8 cellular contexts compared by ENCODE assay signal in genomic region chr15:44712108-44713005, GRCh38. TPM values are rescaled to one million over a fixed set of nuclear protein-coding genes. Genes with fewer than 3 reads are reported as not detected.
A peak's percentile ranks its signal among the peaks of the same experiment; 100 is the strongest.
DNase-seq lines count a peak whose midpoint lies in the region; ATAC-seq and TF ChIP-seq lines count a peak whose summit lies in the region.

No MANE protein-coding gene starts in this region.

- H3K4me1 Mint-ChIP-seq in activated naive CD8-positive, alpha-beta T cell (ENCODE audit: low read depth), result peaks cover 51% of the 10 kb centered on the region

- peaks cover 10% of the 10 kb centered on the region for H3K27me3 ChIP-seq in HUES6 (ENCODE audit: control insufficient read depth, insufficient read depth, low read length)
- no peaks in the 10 kb centered on the region for H3K27me3 ChIP-seq in neutrophil
- no peaks in the 10 kb centered on the region for H3K27me3 ChIP-seq in vagina

- H3K27me3 Mint-ChIP-seq in activated naive CD8-positive, alpha-beta T cell, result no peaks in the 10 kb centered on the region

- H3K9ac ChIP-seq in HUES6 (ENCODE audit: low read length), result peak overlapping the region; percentile 78

- no peaks in the 10 kb centered on the region for H3K9me3 Mint-ChIP-seq in activated naive CD8-positive, alpha-beta T cell (ENCODE audit: low read depth)

- peak; percentile 90 for DNase-seq in ELR (ENCODE audit: low read depth)
- peak; percentile 90 for DNase-seq in SIG-M5 treated with dmso at 0.1 percent for 504 hours (lab: John Stamatoyannopoulos, UW; ENCODE audit: unreplicated experiment)
- peak; percentile 41 for DNase-seq in glomerular endothelial cell (ENCODE audit: extremely low read depth, low read depth, low spot score)
- DNase-seq in vagina (ENCODE audit: extremely low spot score in 2 of 2), result no peak

- intact Hi-C loops in vagina (cut with DNase I), result no loop called here

- H3K4me3 Mint-ChIP-seq in activated naive CD8-positive, alpha-beta T cell, result peak overlapping the region; percentile 98

- TF ChIP-seq CTCF in neutrophil (IDR thresholded peaks at IDR 0.05) (no peak), vagina (IDR thresholded peaks at IDR 0.05) (no peak)

- TF ChIP-seq POLR2A in vagina (IDR thresholded peaks at IDR 0.05), result peak in 1 of 2 donors; percentile 53

- H3K9me3 ChIP-seq in HUES6 (ENCODE audit: control insufficient read depth, insufficient read depth, low read depth, low read length), result no peaks in the 10 kb centered on the region
- peaks cover 6% of the 10 kb centered on the region for H3K9me3 ChIP-seq in neutrophil
- H3K9me3 ChIP-seq in vagina, result no peaks in the 10 kb centered on the region

- peaks cover 42% of the 10 kb centered on the region for H3K36me3 Mint-ChIP-seq in activated naive CD8-positive, alpha-beta T cell

- H3K36me3 ChIP-seq in HUES6 (ENCODE audit: control insufficient read depth, insufficient read depth, low read length) (peaks cover 23% of the 10 kb centered on the region), neutrophil (peaks cover 58% of the 10 kb centered on the region), vagina (peaks cover 0 to 26% of the 10 kb centered on the region in 2 donors)

- H3K27ac Mint-ChIP-seq in activated naive CD8-positive, alpha-beta T cell, result peak overlapping the region; percentile 100

- H3K27ac ChIP-seq in HUES6 (ENCODE audit: low read depth, low read length) (peak overlapping the region; percentile 7; the same call in 1 of the 2 replicates), neutrophil (peak overlapping the region; percentile 96), vagina (peak overlapping the region; percentile 100)

- ATAC-seq in GM18870 (IDR thresholded peaks at IDR 0.05; ENCODE audit: unreplicated experiment), result no peak

- H3K4me1 ChIP-seq in HUES6 (ENCODE audit: control insufficient read depth, insufficient read depth, low read length) (no peaks in the 10 kb centered on the region), neutrophil (ENCODE audit: control insufficient read depth in 1 of 2, insufficient read depth in 1 of 2, low read depth in 1 of 2, low read length in 1 of 2) (peaks cover 51 to 54% of the 10 kb centered on the region in 2 experiments), vagina (peaks cover 44% of the 10 kb centered on the region)

- H3K4me3 ChIP-seq in HUES6 (ENCODE audit: low read depth, low read length) (peak overlapping the region; percentile 88), neutrophil (ENCODE audit: low read depth in 1 of 2, low read length in 1 of 2) (peak overlapping the region; percentile 100), vagina (peak overlapping the region; percentile 95 to 99)

RNA-seq across cellular contexts. Expression of gene B2M, which starts 1.0 kb away (rescaled TPM):
- total RNA-seq in glomerular endothelial cell (3,781 and 4,884 TPM in 2 replicates), vagina (2,630 TPM)

RNA-seq across cellular contexts. Expression of gene PATL2, which starts 1.2 kb away (rescaled TPM):
- total RNA-seq in glomerular endothelial cell (0.35 and 0.48 TPM in 2 replicates), vagina (not detected)

RNA-seq across cellular contexts. Expression of gene TRIM69, which starts 24.0 kb away (rescaled TPM):
- total RNA-seq in glomerular endothelial cell (8.1 and 12.0 TPM in 2 replicates), vagina (11.3 TPM)

RNA-seq across cellular contexts. Expression of gene SPG11, which starts 48.9 kb away (rescaled TPM):
- total RNA-seq in glomerular endothelial cell (36.3 and 43.3 TPM in 2 replicates), vagina (98.2 TPM)

Comparison
In these comparisons a context has a peak if more than half of its experiments do, and no peak if none do; other contexts are left out.
1. DNase-seq: peak in ELR (single experiment), SIG-M5 treated with dmso at 0.1 percent for 504 hours (single experiment) and glomerular endothelial cell (single experiment); none in vagina (0 of 2).
2. H3K27ac ChIP-seq: peak in every context shown above with its lines; median percentile 100 in vagina; 96 in neutrophil; 7 in HUES6.
3. Peak in every context shown above with its lines, with median percentiles within 50 percentile points of each other: H3K4me3 ChIP-seq.